Comparison of ENCODE assay signal across 8 cellular contexts in genomic region chr19:18437481-18438330, GRCh38. TPM values are rescaled to one million over a fixed set of nuclear protein-coding genes. Genes with fewer than 3 reads are reported as not detected.
A peak's percentile ranks its signal among the peaks of the same experiment; 100 is the strongest.
DNase-seq lines count a peak whose midpoint lies in the region; ATAC-seq and TF ChIP-seq lines count a peak whose summit lies in the region.

ISYNA1 (minus strand) TSS chr19:18438133; CDS start chr19:18437979, 154 bp downstream.

- no peaks in the 10 kb centered on the region for H3K9me3 ChIP-seq in adrenal gland (replicated peaks in 1 of 3)
- no peaks in the 10 kb centered on the region for H3K9me3 ChIP-seq in psoas muscle

- TF ChIP-seq POLR2A in GM18951 (IDR thresholded peaks at IDR 0.05; ENCODE audit: extremely low read depth, insufficient read depth, insufficient read length) (peak; percentile 33), adrenal gland (IDR thresholded peaks at IDR 0.05) (peak in 1 of 2 donors; percentile 21)

- H3K4me1 ChIP-seq in adrenal gland (replicated peaks in 1 of 2) (peaks cover 27 to 36% of the 10 kb centered on the region in 2 donors), psoas muscle (peaks cover 18% of the 10 kb centered on the region)

- H3K4me3 ChIP-seq in adrenal gland = peak within 1 kb of the TSS in 2 of 4 donors; percentile 40 to 72
- peak within 1 kb of the TSS; percentile 68 for H3K4me3 ChIP-seq in psoas muscle

- peak; percentile 39 to 52 for ATAC-seq in left cardiac atrium
- ATAC-seq in psoas muscle = peak; percentile 19 to 35 (median 21)
- no peak for ATAC-seq in HG03457 (IDR thresholded peaks at IDR 0.05; ENCODE audit: unreplicated experiment)

- no peak for DNase-seq in RPMI7951 (ENCODE audit: low read depth)
- DNase-seq in adrenal gland = peak in 6 of 7 donors; percentile 62 to 86 (median 74)
- DNase-seq in left cardiac atrium = peak; percentile 77
- DNase-seq in psoas muscle = peak; percentile 62 to 76
- DNase-seq in NK-92 treated with Interleukin-12 subunit alpha and Interleukin-12 subunit beta, amount 100 ng/mL, for 24 hours (lab: John Stamatoyannopoulos, UW) = no peak

- H3K27me3 ChIP-seq in adrenal gland (no peaks in the 10 kb centered on the region), psoas muscle (ENCODE audit: insufficient read depth in 3 of 3, low read length in 2 of 3) (peaks cover 0 to 13% (median 6%) of the 10 kb centered on the region in 3 donors)

- 0 to 1% (median 1%) methylated on average over 4 to 99 of the region's 99 CpGs; no CpG with 5 or more reads in 1 of the 4 donors for WGBS in adrenal gland, 4 donors
- 0 to 1% (median 1%) methylated on average over 55 to 99 of the region's 99 CpGs for WGBS in psoas muscle, 3 donors

- H3K36me3 ChIP-seq in adrenal gland (replicated peaks in 1 of 2) (no peaks in the 10 kb centered on the region), psoas muscle (ENCODE audit: insufficient read depth in 1 of 2, low read depth in 1 of 2) (peaks cover 0 to 3% of the 10 kb centered on the region in 2 donors)

- in situ Hi-C loops in GM18951 (cut with MboI; ENCODE audit: low sequenced_read_pairs, unreplicated experiment) = no loop called here

- intact Hi-C loops in adrenal gland (cut with DNase I) (no loop called here), left cardiac atrium (cut with DNase I) (no loop called here), psoas muscle (cut with DNase I) (no loop called here)

- TF ChIP-seq CTCF in 22Rv1 (IDR thresholded peaks at IDR 0.05) (no peak), adrenal gland (IDR thresholded peaks at IDR 0.05) (no peak), psoas muscle (IDR thresholded peaks at IDR 0.05) (no peak)

- H3K27ac ChIP-seq in 22Rv1 (peak within 1 kb of the TSS; percentile 93), adrenal gland (peak within 1 kb of the TSS; percentile 30 to 92 (median 66)), psoas muscle (peak within 1 kb of the TSS; percentile 50)

RNA-seq across cellular contexts. Expression of gene ISYNA1, which starts in this region (rescaled TPM):
- 9.9 and 20.9 TPM in 2 replicates for total RNA-seq in RPMI7951 (2014; rRNA removed; shearing (Covaris generic))
- total RNA-seq in adrenal gland (100 to 1,000 TPM in 3 of 8 donors, 10 to 100 TPM in 5; 32.3 to 211 (median 78.7) TPM), left cardiac atrium (10 to 100 TPM; 29.2 to 44.6 TPM), psoas muscle (10 to 100 TPM in 3 of 4 donors, 1 to 10 TPM in 1; 9.8 to 17.0 (median 10.9) TPM)
- polyA plus RNA-seq in adrenal gland (100 to 1,000 TPM in 2 of 3 donors, 1 to 10 TPM in 1; 3.2 to 313 (median 125) TPM), psoas muscle (1 to 10 TPM; 6.3 to 8.6 (median 8.0) TPM)

Comparison
In these comparisons a context has a peak if more than half of its experiments do, and no peak if none do; other contexts are left out.
1. DNase-seq: peak in adrenal gland (6 of 7), left cardiac atrium (single experiment) and psoas muscle (2 of 2); none in RPMI7951 (single experiment) and NK-92 treated with Interleukin-12 subunit alpha and Interleukin-12 subunit beta, amount 100 ng/mL, for 24 hours (single experiment).
2. Peak in every context shown above with its lines, with median percentiles within 50 percentile points of each other: H3K27ac ChIP-seq.